In the genomic region with DNA sequence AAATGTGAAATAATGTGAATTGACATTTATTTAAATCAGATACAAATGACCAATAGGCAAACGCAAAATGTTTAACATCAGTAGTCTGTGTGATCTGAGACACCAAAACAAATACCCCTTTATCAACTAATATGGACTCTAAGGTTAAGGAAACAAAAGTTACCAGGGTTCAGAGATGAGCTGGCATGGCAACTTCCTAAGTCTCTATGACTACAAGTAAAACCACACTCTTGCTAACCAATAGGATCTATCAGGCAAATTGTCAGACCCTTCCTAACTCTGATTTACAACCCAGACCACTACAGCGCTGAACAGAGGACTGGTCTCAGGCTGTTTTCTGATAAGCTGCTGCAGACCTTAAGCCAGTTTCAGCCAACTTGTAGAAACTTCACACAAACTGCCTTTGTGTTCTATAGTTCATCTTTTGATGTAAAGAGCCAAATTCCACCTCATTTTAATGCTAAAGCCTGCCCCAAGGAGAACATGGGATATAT, we compare ENCODE assay signal across 19 cellular contexts.
A peak's percentile ranks its signal among the peaks of the same experiment; 100 is the strongest.
DNase-seq lines count a peak whose midpoint lies in the region; ATAC-seq and TF ChIP-seq lines count a peak whose summit lies in the region.
"Had no signal": no experiment of that assay in that cellular context is flagged by ENCODE, and none has a peak within 500 bp of the region (broad histone marks: within the 10 kb centered on the region; RNA-seq: fewer than 3 reads in every experiment).

No MANE protein-coding gene starts in this region.

- H3K4me2 ChIP-seq in PC-3 (ENCODE audit: low read length) (no peak overlapping the region), mesendoderm (ENCODE audit: low read length) (no peak overlapping the region)
- H3K4me2 ChIP-seq: BLaER1 had no signal

- H3K27me3 ChIP-seq in PC-3 (ENCODE audit: low read length) = no peaks in the 10 kb centered on the region
- no peaks in the 10 kb centered on the region for H3K27me3 ChIP-seq in mesendoderm (ENCODE audit: insufficient read depth, low read length, poor library complexity)
- H3K27me3 ChIP-seq: BLaER1 had no signal

- H3K4ac ChIP-seq in mesendoderm (ENCODE audit: low read depth, low read length) = no peak overlapping the region

- H2BK5ac ChIP-seq in mesendoderm (ENCODE audit: low read length) = no peak overlapping the region

- ATAC-seq in HG02870 (IDR thresholded peaks at IDR 0.05; ENCODE audit: unreplicated experiment) = peak; percentile 58
- peak; percentile 31; the same call in 1 of the 2 replicates for ATAC-seq in PC-3
- ATAC-seq in GM18870 (IDR thresholded peaks at IDR 0.05; ENCODE audit: unreplicated experiment) = no peak

- no peaks in the 10 kb centered on the region for H3K9me3 ChIP-seq in PC-3 (ENCODE audit: low read length)
- H3K9me3 ChIP-seq: BLaER1 had no signal

- no peak overlapping the region for H3K23ac ChIP-seq in mesendoderm (ENCODE audit: low read length)

- H3K36me3 ChIP-seq in PC-3 (ENCODE audit: low read depth, low read length) = no peaks in the 10 kb centered on the region
- no peaks in the 10 kb centered on the region for H3K36me3 ChIP-seq in mesendoderm (ENCODE audit: control insufficient read depth, insufficient read depth, low read length)
- H3K36me3 ChIP-seq: BLaER1 had no signal

- no peak overlapping the region for H2AFZ ChIP-seq in PC-3 (ENCODE audit: low read length)

- CTCF ChIA-PET in PC-3 (lab: Charles Lee) = no interaction called here

- no peak overlapping the region for H2AK5ac ChIP-seq in mesendoderm (ENCODE audit: low read length)

- H4K5ac ChIP-seq in mesendoderm (ENCODE audit: low read length) = no peak overlapping the region

- H3K56ac ChIP-seq in mesendoderm (ENCODE audit: low read length) = no peak overlapping the region

- DNase-seq in COLO829 (ENCODE audit: low spot score) (peak; percentile 3), PC-3 (peak; percentile 34), mesendoderm (peak; percentile 5), DMS79 treated with DMSO at 0.1 percent for 48 hours (lab: John Stamatoyannopoulos, UW) (no peak), hypothalamus (lab: John Stamatoyannopoulos, UW) (no peak), glomerular visceral epithelial cell (ENCODE audit: extremely low spot score) (no peak)
- DNase-seq: CD8-positive, alpha-beta memory T cell; DND-41; GF-D8; H9; KBM-7; NCI-H1417 treated with DMSO at 0.1 percent for 48 hours; NCI-H2029; NCI-H2171; NCI-H82; SHP77 treated with DMSO at 0.1 percent for 48 hours had no signal

- H3K79me2 ChIP-seq in PC-3 (ENCODE audit: low read length) (no peaks in the 10 kb centered on the region), mesendoderm (ENCODE audit: control insufficient read depth, insufficient read depth, low read length) (no peaks in the 10 kb centered on the region)

- H3K79me1 ChIP-seq in mesendoderm (ENCODE audit: low read length) = no peaks in the 10 kb centered on the region

- TF ChIP-seq CTCF in PC-3 (conservative IDR thresholded peaks at IDR 0.05; ENCODE audit: low read depth, low read length) = no peak

- H4K20me1 ChIP-seq in PC-3 (ENCODE audit: low read length) = no peaks in the 10 kb centered on the region
- H4K20me1 ChIP-seq: BLaER1 had no signal

- H3K9ac ChIP-seq in PC-3 (ENCODE audit: low read length) (no peak overlapping the region), mesendoderm (ENCODE audit: low read length) (no peak overlapping the region)
- H3K9ac ChIP-seq: BLaER1 had no signal

- H2BK15ac ChIP-seq in mesendoderm (replicated peaks; ENCODE audit: low read depth) = no peak overlapping the region

- no peak overlapping the region for H3K18ac ChIP-seq in mesendoderm (ENCODE audit: low read length)

- WGBS in mesendoderm (ENCODE audit: extremely low coverage, insufficient coverage, low lambda C conversion rate) = no CpG with 5 or more reads among the region's 2 CpGs

- H3F3A ChIP-seq in PC-3 (ENCODE audit: low read length, unreplicated experiment) = no peaks in the 10 kb centered on the region

- no peak overlapping the region for H4K8ac ChIP-seq in mesendoderm (ENCODE audit: low read depth, low read length)

- POLR2A ChIA-PET in PC-3 (lab: Charles Lee; ENCODE audit: unreplicated experiment) = no interaction called here

- no peak overlapping the region for H2BK120ac ChIP-seq in mesendoderm (ENCODE audit: low read depth, low read length)

- H3K27ac ChIP-seq in PC-3 (ENCODE audit: low read length) (peak overlapping the region; percentile 30; the same call in 1 of the 2 replicates), mesendoderm (ENCODE audit: low read depth, low read length) (no peak overlapping the region)
- H3K27ac ChIP-seq: BLaER1 had no signal

- H3K9me2 ChIP-seq in PC-3 (replicated peaks; ENCODE audit: low read length) = no peaks in the 10 kb centered on the region

- no TSS peak for BruUV-seq in PC-3 (replicated peaks; lab: Mats Ljungman, UMichigan)

- H3K4me1 ChIP-seq in PC-3 (ENCODE audit: insufficient read depth, low read length) = peaks cover 24% of the 10 kb centered on the region
- no peaks in the 10 kb centered on the region for H3K4me1 ChIP-seq in mesendoderm (ENCODE audit: control insufficient read depth, low read depth, low read length)
- H3K4me1 ChIP-seq: BLaER1 had no signal

- H3K4me3 ChIP-seq in PC-3 (ENCODE audit: low read length) (no peak overlapping the region), mesendoderm (ENCODE audit: low read length) (no peak overlapping the region)
- H3K4me3 ChIP-seq: BLaER1 had no signal

- intact Hi-C loops in PC-3 (cut with micrococcal nuclease) = no loop called here

Comparison
In these comparisons a context has a peak if more than half of its experiments do, and no peak if none do; other contexts are left out.
1. DNase-seq: peak in COLO829 (single experiment), PC-3 (single experiment) and mesendoderm (single experiment); none in DMS79 treated with DMSO at 0.1 percent for 48 hours (single experiment), hypothalamus (0 of 51) and glomerular visceral epithelial cell (single experiment).